Comparison of ENCODE assay signal across 17 cellular contexts in genomic region chr10:17473228-17473950, GRCh38. TPM values are rescaled to one million over a fixed set of nuclear protein-coding genes. Genes with fewer than 3 reads are reported as not detected.
"Had no signal": no experiment of that assay in that cellular context is flagged by ENCODE, and none has a peak within 500 bp of the region (broad histone marks: within the 10 kb centered on the region; RNA-seq: fewer than 3 reads in every experiment).

No MANE protein-coding gene starts in this region.

- ATAC-seq: activated CD8-positive, alpha-beta T cell treated with anti-CD3 and anti-CD28 coated beads, Interleukin-2, amount 10 ng/mL, durations not matched to agents 7 days and 5 days; activated naive CD4-positive, alpha-beta T cell treated with anti-CD3 and anti-CD28 coated beads, Interleukin-2, amount 50 U/mL, for 72 hours; left lobe of liver; pancreas; sciatic nerve had no signal

- DNase-seq: activated CD4-positive, alpha-beta T cell treated with anti-CD3 and anti-CD28 coated beads for 4 hours; activated CD8-positive, alpha-beta memory T cell treated with anti-CD3 and anti-CD28 coated beads, Interleukin-2, amount 50 U/mL, for 4 hours; activated CD8-positive, alpha-beta T cell treated with anti-CD3 and anti-CD28 coated beads, Interleukin-2, amount 10 ng/mL, durations not matched to agents 7 days and 5 days; activated effector memory CD4-positive, alpha-beta T cell treated with anti-CD3 and anti-CD28 coated beads, Interleukin-2, amount 50 U/mL, for 16 hours; activated T-cell treated with anti-CD3 and anti-CD28 coated beads, Interleukin-2, amount 50 U/mL, for 48 hours; amniotic stem cell; colonic mucosa; effector CD4-positive, alpha-beta T cell; foreskin fibroblast; hippocampal formation; pancreas; trophoblast cell had no signal

- H3K9me3 Mint-ChIP-seq: stimulated activated naive CD8-positive, alpha-beta T cell treated with anti-CD3 and anti-CD28 coated beads, Interleukin-15, Interleukin-2, amounts not matched to agents 100 ng/mL and 50 ng/mL, for 24 hours had no signal

- H3K4me3 ChIP-seq: colonic mucosa, pancreas, suprapubic skin had no signal

- H3K27ac ChIP-seq: colonic mucosa, pancreas, suprapubic skin had no signal

- H3K27me3 ChIP-seq: colonic mucosa, pancreas, suprapubic skin had no signal

- H3K36me3 ChIP-seq: colonic mucosa, pancreas, suprapubic skin had no signal

- H3K27ac Mint-ChIP-seq: activated CD8-positive, alpha-beta T cell treated with anti-CD3 and anti-CD28 coated beads, Interleukin-2, amount 10 ng/mL, durations not matched to agents 7 days and 5 days; activated naive CD4-positive, alpha-beta T cell treated with anti-CD3 and anti-CD28 coated beads, Interleukin-2, amount 50 U/mL, for 72 hours; stimulated activated naive CD8-positive, alpha-beta T cell treated with anti-CD3 and anti-CD28 coated beads, Interleukin-15, Interleukin-2, amounts not matched to agents 100 ng/mL and 50 ng/mL, for 24 hours had no signal

- H3K9me3 ChIP-seq: colonic mucosa, pancreas, suprapubic skin had no signal

- H3K4me1 ChIP-seq: colonic mucosa, pancreas, suprapubic skin had no signal

- H3K4me3 Mint-ChIP-seq: activated CD8-positive, alpha-beta T cell treated with anti-CD3 and anti-CD28 coated beads, Interleukin-2, amount 10 ng/mL, durations not matched to agents 7 days and 5 days; stimulated activated naive CD8-positive, alpha-beta T cell treated with anti-CD3 and anti-CD28 coated beads, Interleukin-15, Interleukin-2, amounts not matched to agents 100 ng/mL and 50 ng/mL, for 24 hours had no signal

RNA-seq across cellular contexts. Expression of gene ST8SIA6, which starts 19.0 kb away (rescaled TPM):
- total RNA-seq: activated CD8-positive, alpha-beta T cell treated with anti-CD3 and anti-CD28 coated beads, Interleukin-2, amount 10 ng/mL, durations not matched to agents 7 days and 5 days had no signal
